Comparison of ENCODE assay signal across 8 cellular contexts in genomic region chr4:105473340-105474109, GRCh38. TPM values are rescaled to one million over a fixed set of nuclear protein-coding genes. Genes with fewer than 3 reads are reported as not detected.
A peak's percentile ranks its signal among the peaks of the same experiment; 100 is the strongest.
DNase-seq lines count a peak whose midpoint lies in the region; ATAC-seq and TF ChIP-seq lines count a peak whose summit lies in the region.

PPA2 (minus strand) TSS chr4:105474062; CDS start chr4:105474050, 12 bp downstream.

- H3K27ac Mint-ChIP-seq in natural killer cell treated with Interleukin-12 subunit alpha and Interleukin-12 subunit beta and Interleukin-15 and Interleukin-18, amount 100 ng/mL, for 72 hours: peak within 1 kb of the TSS; percentile 87 to 92

- peak; percentile 81 for DNase-seq in Daoy (ENCODE audit: low read depth)
- peak; percentile 93 for DNase-seq in KBM-7
- peak; percentile 57 for DNase-seq in activated T-helper 9 cell treated with anti-CD3 and anti-CD28 coated beads, Interleukin-2, amount 50 U/mL, for 16 hours (ENCODE audit: low read depth)
- DNase-seq in fibroblast of peridontal ligament (ENCODE audit: extremely low read depth): peak; percentile 87
- DNase-seq in natural killer cell treated with Interleukin-12 subunit alpha and Interleukin-12 subunit beta and Interleukin-15 and Interleukin-18, amount 100 ng/mL, for 72 hours (ENCODE audit: low spot score): peak; percentile 87
- peak; percentile 77 for DNase-seq in stimulated activated naive CD4-positive, alpha-beta T cell treated with Interleukin-2 at 50 U/mL for 16 hours (lab: John Stamatoyannopoulos, UW)

- TF ChIP-seq POLR2A in Raji (IDR thresholded peaks at IDR 0.05; ENCODE audit: insufficient read depth, low read depth, low read length): peak; percentile 68

- H3K36me3 Mint-ChIP-seq in natural killer cell treated with Interleukin-12 subunit alpha and Interleukin-12 subunit beta and Interleukin-15 and Interleukin-18, amount 100 ng/mL, for 72 hours: no peaks in the 10 kb centered on the region

- no peaks in the 10 kb centered on the region for H3K9me3 Mint-ChIP-seq in natural killer cell treated with Interleukin-12 subunit alpha and Interleukin-12 subunit beta and Interleukin-15 and Interleukin-18, amount 100 ng/mL, for 72 hours

- no peaks in the 10 kb centered on the region for H3K27me3 Mint-ChIP-seq in natural killer cell treated with Interleukin-12 subunit alpha and Interleukin-12 subunit beta and Interleukin-15 and Interleukin-18, amount 100 ng/mL, for 72 hours

- peak; percentile 86 for ATAC-seq in GM21723 (IDR thresholded peaks at IDR 0.05; ENCODE audit: unreplicated experiment)
- ATAC-seq in natural killer cell treated with Interleukin-12 subunit alpha and Interleukin-12 subunit beta and Interleukin-15 and Interleukin-18, amount 100 ng/mL, for 72 hours: peak; percentile 92 to 94

- in situ Hi-C loops in KBM-7 (cut with MboI; ENCODE audit: low pct_unique_long_range_greater_than_20kb, low sequenced_read_pairs): loop anchor here (25.0 kb wide), 1 partner anchor 336 kb away; the partner anchor contains the start of gene TET2

- H3K4me1 Mint-ChIP-seq in natural killer cell treated with Interleukin-12 subunit alpha and Interleukin-12 subunit beta and Interleukin-15 and Interleukin-18, amount 100 ng/mL, for 72 hours (ENCODE audit: low read depth in 2 of 2): peaks cover 14 to 19% of the 10 kb centered on the region in 2 donors

- H3K4me3 Mint-ChIP-seq in natural killer cell treated with Interleukin-12 subunit alpha and Interleukin-12 subunit beta and Interleukin-15 and Interleukin-18, amount 100 ng/mL, for 72 hours: peak within 1 kb of the TSS; percentile 87

RNA-seq across cellular contexts. Expression of gene PPA2, which starts in this region (rescaled TPM):
- total RNA-seq in Daoy (2014; rRNA removed; shearing (Covaris generic)): 57.0 and 87.3 TPM in 2 replicates
- total RNA-seq in natural killer cell treated with Interleukin-12 subunit alpha and Interleukin-12 subunit beta and Interleukin-15 and Interleukin-18, amount 100 ng/mL, for 72 hours: 10 to 100 TPM; 45.0 to 63.1 TPM

Comparison
In these comparisons a context has a peak if more than half of its experiments do, and no peak if none do; other contexts are left out.
1. Peak in every context shown above with its lines: DNase-seq and ATAC-seq.